In the genomic region with DNA sequence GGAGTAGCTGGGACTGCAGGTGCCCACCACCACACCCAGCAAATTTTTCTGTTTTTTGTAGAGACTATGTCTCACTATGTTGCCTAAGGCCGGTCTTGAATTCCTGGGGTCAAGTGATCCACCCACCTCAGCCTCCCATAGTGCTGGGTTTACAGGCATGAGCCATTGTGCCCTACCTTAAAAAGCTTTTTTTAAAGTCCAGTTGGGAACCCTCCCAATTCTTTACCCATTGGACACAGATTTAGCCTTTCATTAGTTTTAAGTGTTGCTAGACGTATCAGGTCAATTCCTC, we compare ENCODE assay signal across 1 cellular context.
TF ChIP-seq lines count a peak whose summit lies in the region.

No MANE protein-coding gene starts in this region.

TF ChIP-seq in GM12878, 131 proteins besides CTCF, POLR2A, EP300 and RAD21:
- TF ChIP-seq KLF5 (IDR thresholded peaks at IDR 0.05; ENCODE audit: partially characterized antibody): no peak
- TF ChIP-seq TCF12 (IDR thresholded peaks at IDR 0.05; ENCODE audit: low read depth, low read length): no peak
- no peak for TF ChIP-seq ATF3 (IDR thresholded peaks at IDR 0.05; ENCODE audit: borderline replicate concordance, extremely low read depth, low read depth, low read length)
- no peak for TF ChIP-seq CREM (IDR thresholded peaks at IDR 0.05; ENCODE audit: low read depth)
- TF ChIP-seq POU2F2 (IDR thresholded peaks at IDR 0.05; ENCODE audit: borderline replicate concordance, low read depth, low read length): no peak
- TF ChIP-seq BRCA1 (IDR thresholded peaks at IDR 0.05; ENCODE audit: low read depth, low read length): no peak
- TF ChIP-seq RFX5 (IDR thresholded peaks at IDR 0.05; ENCODE audit: low read depth, low read length): no peak
- no peak for TF ChIP-seq HCFC1 (IDR thresholded peaks at IDR 0.05; ENCODE audit: low read length)
- TF ChIP-seq RCOR1 (conservative IDR thresholded peaks at IDR 0.05; ENCODE audit: low read depth, low read length): no peak
- TF ChIP-seq, protein P1, sequence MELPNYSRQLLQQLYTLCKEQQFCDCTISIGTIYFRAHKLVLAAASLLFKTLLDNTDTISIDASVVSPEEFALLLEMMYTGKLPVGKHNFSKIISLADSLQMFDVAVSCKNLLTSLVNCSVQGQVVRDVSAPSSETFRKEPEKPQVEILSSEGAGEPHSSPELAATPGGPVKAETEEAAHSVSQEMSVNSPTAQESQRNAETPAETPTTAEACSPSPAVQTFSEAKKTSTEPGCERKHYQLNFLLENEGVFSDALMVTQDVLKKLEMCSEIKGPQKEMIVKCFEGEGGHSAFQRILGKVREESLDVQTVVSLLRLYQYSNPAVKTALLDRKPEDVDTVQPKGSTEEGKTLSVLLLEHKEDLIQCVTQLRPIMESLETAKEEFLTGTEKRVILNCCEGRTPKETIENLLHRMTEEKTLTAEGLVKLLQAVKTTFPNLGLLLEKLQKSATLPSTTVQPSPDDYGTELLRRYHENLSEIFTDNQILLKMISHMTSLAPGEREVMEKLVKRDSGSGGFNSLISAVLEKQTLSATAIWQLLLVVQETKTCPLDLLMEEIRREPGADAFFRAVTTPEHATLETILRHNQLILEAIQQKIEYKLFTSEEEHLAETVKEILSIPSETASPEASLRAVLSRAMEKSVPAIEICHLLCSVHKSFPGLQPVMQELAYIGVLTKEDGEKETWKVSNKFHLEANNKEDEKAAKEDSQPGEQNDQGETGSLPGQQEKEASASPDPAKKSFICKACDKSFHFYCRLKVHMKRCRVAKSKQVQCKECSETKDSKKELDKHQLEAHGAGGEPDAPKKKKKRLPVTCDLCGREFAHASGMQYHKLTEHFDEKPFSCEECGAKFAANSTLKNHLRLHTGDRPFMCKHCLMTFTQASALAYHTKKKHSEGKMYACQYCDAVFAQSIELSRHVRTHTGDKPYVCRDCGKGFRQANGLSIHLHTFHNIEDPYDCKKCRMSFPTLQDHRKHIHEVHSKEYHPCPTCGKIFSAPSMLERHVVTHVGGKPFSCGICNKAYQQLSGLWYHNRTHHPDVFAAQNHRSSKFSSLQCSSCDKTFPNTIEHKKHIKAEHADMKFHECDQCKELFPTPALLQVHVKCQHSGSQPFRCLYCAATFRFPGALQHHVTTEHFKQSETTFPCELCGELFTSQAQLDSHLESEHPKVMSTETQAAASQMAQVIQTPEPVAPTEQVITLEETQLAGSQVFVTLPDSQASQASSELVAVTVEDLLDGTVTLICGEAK (IDR thresholded peaks at IDR 0.05; ENCODE audit: borderline replicate concordance): no peak
- no peak for TF ChIP-seq SMC3 (IDR thresholded peaks at IDR 0.05; ENCODE audit: borderline replicate concordance, low read length)
- TF ChIP-seq IRF3 (IDR thresholded peaks at IDR 0.05): no peak
- TF ChIP-seq KAT2A (conservative IDR thresholded peaks at IDR 0.05; ENCODE audit: control insufficient read depth, low read depth, low read length): no peak
- TF ChIP-seq HDAC2 (IDR thresholded peaks at IDR 0.05): no peak
- TF ChIP-seq ZNF24 (IDR thresholded peaks at IDR 0.05): no peak
- TF ChIP-seq POLR2AphosphoS2 (IDR thresholded peaks at IDR 0.05; ENCODE audit: low read depth, low read length): no peak
- TF ChIP-seq MTA3 (IDR thresholded peaks at IDR 0.05; ENCODE audit: borderline replicate concordance, low read length): no peak
- TF ChIP-seq RELA (IDR thresholded peaks at IDR 0.05; ENCODE audit: borderline replicate concordance, partially characterized antibody): no peak
